In genomic region chr5:88144219-88145040, GRCh38 we compare ENCODE assay signal across 12 cellular contexts.
DNase-seq lines count a peak whose midpoint lies in the region; ATAC-seq and TF ChIP-seq lines count a peak whose summit lies in the region.
"Had no signal": no experiment of that assay in that cellular context is flagged by ENCODE, and none has a peak within 500 bp of the region (broad histone marks: within the 10 kb centered on the region; RNA-seq: fewer than 3 reads in every experiment).

No MANE protein-coding gene starts in this region.

- H3K4me1 ChIP-seq in heart right ventricle (peaks cover 6 to 53% (median 37%) of the 10 kb centered on the region in 9 donors), vagina (peaks cover 26% of the 10 kb centered on the region)
- H3K4me1 ChIP-seq: BLaER1 had no signal

- peaks cover 0 to 92% (median 64%) of the 10 kb centered on the region in 7 donors for H3K27me3 ChIP-seq in heart right ventricle
- no peaks in the 10 kb centered on the region for H3K27me3 ChIP-seq in dorsolateral prefrontal cortex
- no peaks in the 10 kb centered on the region for H3K27me3 ChIP-seq in neural cell (ENCODE audit: insufficient read depth, low read depth, low read length)
- H3K27me3 ChIP-seq in vagina: no peaks in the 10 kb centered on the region

- no peak overlapping the region for H3K27ac ChIP-seq in heart right ventricle
- peak overlapping the region; percentile 83 to 100 (median 96) for H3K27ac ChIP-seq in dorsolateral prefrontal cortex
- H3K27ac ChIP-seq in neural cell (ENCODE audit: low read length): peak overlapping the region; percentile 100
- H3K27ac ChIP-seq in vagina: no peak overlapping the region
- H3K27ac ChIP-seq: BLaER1, colonic mucosa had no signal

- H3K36me3 ChIP-seq in heart right ventricle (no peaks in the 10 kb centered on the region), neural cell (ENCODE audit: insufficient read depth, low read length) (no peaks in the 10 kb centered on the region), vagina (no peaks in the 10 kb centered on the region)
- H3K36me3 ChIP-seq: BLaER1, colonic mucosa had no signal

- 9 to 10% methylated on average over 29 of the region's 29 CpGs for WGBS in heart right ventricle, 2 donors

- no peak for TF ChIP-seq POLR2A in vagina (IDR thresholded peaks at IDR 0.05)

- intact Hi-C loops in heart right ventricle (cut with DNase I): loop anchor here in 8 of 10 donors (5.0 to 10.0 kb wide), 9 partner anchors 120 to 548 kb away; partner anchors contain the start of gene TMEM161B (in 3 of the 8)
- intact Hi-C loops in Right ventricle myocardium inferior (cut with DNase I): loop anchor here (5.0 to 10.0 kb wide), 3 partner anchors 123 to 360 kb away; partner anchors contain the start of gene TMEM161B
- intact Hi-C loops in dorsolateral prefrontal cortex (cut with DNase I): loop anchor here (2.0 to 10.0 kb wide), 7 partner anchors 43 to 730 kb away; partner anchors contain the start of genes CCNH (in 1 of the 2) and TMEM161B (in 1 of the 2)
- intact Hi-C loops in vagina (cut with DNase I): loop anchor here (10.0 kb wide), 1 partner anchor 530 kb away; no protein-coding TSS in a partner anchor

- H3K4me2 ChIP-seq in neural cell (ENCODE audit: low read length): peak overlapping the region; percentile 22
- H3K4me2 ChIP-seq: BLaER1 had no signal

- TF ChIP-seq EP300 in neural cell (conservative IDR thresholded peaks at IDR 0.05; ENCODE audit: poor library complexity, severe bottlenecking): no peak

- no peak for DNase-seq in heart right ventricle
- no peak for DNase-seq in Right ventricle myocardium inferior (ENCODE audit: missing footprints)
- DNase-seq in dorsolateral prefrontal cortex: peak in 5 of 10 donors; percentile 30 to 61 (median 58)
- no peak for DNase-seq in vagina (ENCODE audit: extremely low spot score in 2 of 2)
- DNase-seq in NCI-H345 treated with DMSO at 0.1 percent for 48 hours (lab: John Stamatoyannopoulos, UW; ENCODE audit: unreplicated experiment): no peak
- DNase-seq: colonic mucosa, NCI-H345, SHP77 had no signal

- H3K9me2 ChIP-seq in neural cell (ENCODE audit: insufficient read depth, low read length): no peaks in the 10 kb centered on the region

- H3K9me3 ChIP-seq in heart right ventricle (no peaks in the 10 kb centered on the region), neural cell (ENCODE audit: low read length) (no peaks in the 10 kb centered on the region), vagina (no peaks in the 10 kb centered on the region)
- H3K9me3 ChIP-seq: colonic mucosa had no signal

- H2AFZ ChIP-seq in neural cell (ENCODE audit: low read depth, low read length): no peak overlapping the region

- ATAC-seq in heart right ventricle (no peak), Right ventricle myocardium inferior (no peak), HG02610 (IDR thresholded peaks at IDR 0.05; ENCODE audit: unreplicated experiment) (no peak)
- ATAC-seq in activated CD4-positive, CD25-positive, alpha-beta regulatory T cell treated with anti-CD3 and anti-CD28 coated beads, Interleukin-2, amount 50 U/mL, for 24 hours: no peak

- TF ChIP-seq CTCF in heart right ventricle (IDR thresholded peaks at IDR 0.05) (no peak), dorsolateral prefrontal cortex (IDR thresholded peaks at IDR 0.05 in 54 of 56, conservative IDR thresholded peaks at IDR 0.05 in 2 of 56; ENCODE audit: low read depth in 1 of 56, partially characterized antibody in 56 of 56) (peak in 3 of 56 donors; percentile 9 to 13 (median 10)), neural cell (IDR thresholded peaks at IDR 0.05; ENCODE audit: poor library complexity, severe bottlenecking) (no peak), vagina (IDR thresholded peaks at IDR 0.05) (no peak)

- H3F3A ChIP-seq in neural cell (ENCODE audit: insufficient read depth, low read length, poor library complexity, severe bottlenecking): peaks cover 3% of the 10 kb centered on the region

- TF ChIP-seq RAD21 in neural cell (conservative IDR thresholded peaks at IDR 0.05): no peak

- peaks cover 23% of the 10 kb centered on the region for H3K79me2 ChIP-seq in neural cell (replicated peaks; ENCODE audit: insufficient read depth, low read length)

- peak overlapping the region in 8 of 10 donors; percentile 6 to 62 (median 58) for H3K4me3 ChIP-seq in heart right ventricle
- peak overlapping the region; percentile 35 to 81 (median 64) for H3K4me3 ChIP-seq in dorsolateral prefrontal cortex
- H3K4me3 ChIP-seq in neural cell (ENCODE audit: low read length): peak overlapping the region; percentile 71
- H3K4me3 ChIP-seq in vagina: peak overlapping the region; percentile 49 to 53
- H3K4me3 ChIP-seq: BLaER1, colonic mucosa had no signal

- no peaks in the 10 kb centered on the region for H4K20me1 ChIP-seq in neural cell (ENCODE audit: insufficient read depth)
- H4K20me1 ChIP-seq: BLaER1 had no signal

- H3K9ac ChIP-seq in neural cell (ENCODE audit: low read length): peak overlapping the region; percentile 51
- H3K9ac ChIP-seq: BLaER1 had no signal

TF ChIP-seq in neural cell, 6 proteins besides CTCF, POLR2A, EP300 and RAD21:
- no peak for TF ChIP-seq SMC3 (conservative IDR thresholded peaks at IDR 0.05; ENCODE audit: poor library complexity)
- no peak for TF ChIP-seq REST (IDR thresholded peaks at IDR 0.05; ENCODE audit: borderline replicate concordance)
- TF ChIP-seq TAF1 (IDR thresholded peaks at IDR 0.05; ENCODE audit: low read depth): no peak
- TF ChIP-seq POLR2AphosphoS5 (IDR thresholded peaks at IDR 0.05): no peak
- TF ChIP-seq EZH2 (IDR thresholded peaks at IDR 0.05; ENCODE audit: borderline replicate concordance, insufficient read depth, low read length, poor library complexity, severe bottlenecking): no peak
- TF ChIP-seq MXI1 (conservative IDR thresholded peaks at IDR 0.05; ENCODE audit: poor library complexity, severe bottlenecking): no peak
TF ChIP-seq in neural cell: peak in this region for 0.

Comparison
In these comparisons a context has a peak if more than half of its experiments do, and no peak if none do; other contexts are left out.
1. H3K27ac ChIP-seq: peak in dorsolateral prefrontal cortex (59 of 59) and neural cell (single experiment); none in heart right ventricle (0 of 10) and vagina (single experiment).
2. Peak in every context shown above with its lines, with median percentiles within 50 percentile points of each other: H3K4me3 ChIP-seq.